Comparison of ENCODE assay signal across 8 cellular contexts in the genomic region with DNA sequence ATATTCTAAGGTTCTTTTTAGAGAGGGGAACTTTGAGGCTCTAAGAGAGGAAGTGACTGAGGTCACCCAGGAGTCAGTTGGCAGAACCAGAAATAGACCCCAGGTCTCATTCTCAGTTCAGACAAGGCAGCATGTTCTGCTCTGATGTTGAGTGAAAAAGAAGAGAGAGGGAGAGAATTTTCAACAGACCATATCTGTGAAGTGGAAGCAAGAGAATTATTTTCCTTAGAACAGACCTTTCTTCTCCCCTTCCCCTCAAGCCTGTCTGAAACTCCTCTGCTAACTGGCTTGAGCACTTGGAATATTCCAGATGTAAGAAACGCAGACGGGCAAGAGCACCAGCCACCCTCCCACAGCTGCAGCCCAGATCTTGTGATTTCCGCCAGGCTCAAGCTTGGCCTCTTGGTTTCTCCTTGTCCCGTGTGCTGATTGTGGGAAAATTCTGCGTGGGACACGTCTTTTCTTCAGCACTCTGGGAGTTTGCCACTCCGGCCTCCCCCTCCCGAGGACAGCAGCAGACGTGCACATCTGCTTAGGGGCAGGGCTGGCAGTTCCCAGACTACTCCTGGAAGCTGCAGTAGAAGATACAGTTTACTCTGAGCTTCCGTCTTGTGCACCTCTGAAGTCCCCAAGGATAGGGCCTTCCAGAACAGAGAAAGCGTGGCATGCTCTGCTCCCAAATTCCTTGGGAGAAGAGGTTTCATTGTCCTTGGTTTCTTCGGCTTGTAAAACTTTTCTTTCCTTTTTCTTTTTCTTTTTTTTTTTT. TPM values are rescaled to one million over a fixed set of nuclear protein-coding genes. Genes with fewer than 3 reads are reported as not detected.
DNase-seq lines count a peak whose midpoint lies in the region; ATAC-seq and TF ChIP-seq lines count a peak whose summit lies in the region.

No MANE protein-coding gene starts in this region.

- H3K27me3 ChIP-seq in endodermal cell (ENCODE audit: control insufficient read depth, insufficient read depth, low read length, poor library complexity, severe bottlenecking), result no peaks in the 10 kb centered on the region

- no peaks in the 10 kb centered on the region for H3K36me3 ChIP-seq in endodermal cell (ENCODE audit: control insufficient read depth, insufficient read depth, low read length)

- H3K27ac Mint-ChIP-seq in activated naive CD4-positive, alpha-beta T cell treated with anti-CD3 and anti-CD28 coated beads, Interleukin-2, amount 50 U/mL, for 24 hours, result peak overlapping the region; percentile 64
- H3K27ac Mint-ChIP-seq in stimulated activated naive CD8-positive, alpha-beta T cell treated with anti-CD3 and anti-CD28 coated beads, Interleukin-15, amount 100 ng/mL, for 72 hours, result peak overlapping the region; percentile 90 to 92
- no peak overlapping the region for H3K27ac Mint-ChIP-seq in endodermal cell

- peak overlapping the region; percentile 61 for H3K4me3 Mint-ChIP-seq in activated naive CD4-positive, alpha-beta T cell treated with anti-CD3 and anti-CD28 coated beads, Interleukin-2, amount 50 U/mL, for 24 hours
- H3K4me3 Mint-ChIP-seq in stimulated activated naive CD8-positive, alpha-beta T cell treated with anti-CD3 and anti-CD28 coated beads, Interleukin-15, amount 100 ng/mL, for 72 hours, result peak overlapping the region; percentile 81 to 83
- H3K4me3 Mint-ChIP-seq in endodermal cell, result no peak overlapping the region

- DNase-seq in activated naive CD4-positive, alpha-beta T cell treated with anti-CD3 and anti-CD28 coated beads, Interleukin-2, amount 50 U/mL, for 16 hours, result no peak
- DNase-seq in SIG-M5 treated with dmso at 0.1 percent for 504 hours (lab: John Stamatoyannopoulos, UW; ENCODE audit: unreplicated experiment), result peak; percentile 86
- DNase-seq in stimulated activated naive CD8-positive, alpha-beta T cell treated with anti-CD3 and anti-CD28 coated beads, Interleukin-15, amount 100 ng/mL, for 72 hours, result no peak
- no peak for DNase-seq in COLO668 (lab: John Stamatoyannopoulos, UW; ENCODE audit: unreplicated experiment)
- DNase-seq in anterior cingulate cortex (lab: John Stamatoyannopoulos, UW), result no peak
- no peak for DNase-seq in endodermal cell

- no peak overlapping the region for H3K27ac ChIP-seq in endodermal cell (ENCODE audit: low read depth, low read length)

- H3K9me3 ChIP-seq in endodermal cell (ENCODE audit: control insufficient read depth, low read length), result no peaks in the 10 kb centered on the region

- H3K4me3 ChIP-seq in endodermal cell (ENCODE audit: low read length), result no peak overlapping the region

- no peaks in the 10 kb centered on the region for H3K27me3 Mint-ChIP-seq in activated naive CD4-positive, alpha-beta T cell treated with anti-CD3 and anti-CD28 coated beads, Interleukin-2, amount 50 U/mL, for 24 hours
- H3K27me3 Mint-ChIP-seq in stimulated activated naive CD8-positive, alpha-beta T cell treated with anti-CD3 and anti-CD28 coated beads, Interleukin-15, amount 100 ng/mL, for 72 hours, result no peaks in the 10 kb centered on the region
- no peaks in the 10 kb centered on the region for H3K27me3 Mint-ChIP-seq in endodermal cell (ENCODE audit: insufficient read depth)

- no peaks in the 10 kb centered on the region for H3K9me3 Mint-ChIP-seq in activated naive CD4-positive, alpha-beta T cell treated with anti-CD3 and anti-CD28 coated beads, Interleukin-2, amount 50 U/mL, for 24 hours
- peaks cover 3 to 8% of the 10 kb centered on the region in 2 donors for H3K9me3 Mint-ChIP-seq in stimulated activated naive CD8-positive, alpha-beta T cell treated with anti-CD3 and anti-CD28 coated beads, Interleukin-15, amount 100 ng/mL, for 72 hours
- H3K9me3 Mint-ChIP-seq in endodermal cell, result no peaks in the 10 kb centered on the region

- ATAC-seq in HG02973 (IDR thresholded peaks at IDR 0.05; ENCODE audit: unreplicated experiment), result peak; percentile 96
- ATAC-seq in stimulated activated naive CD8-positive, alpha-beta T cell treated with anti-CD3 and anti-CD28 coated beads, Interleukin-15, amount 100 ng/mL, for 72 hours, result peak; percentile 87

- no peak for TF ChIP-seq CTCF in endodermal cell (conservative IDR thresholded peaks at IDR 0.05)

- no peaks in the 10 kb centered on the region for H3K36me3 Mint-ChIP-seq in activated naive CD4-positive, alpha-beta T cell treated with anti-CD3 and anti-CD28 coated beads, Interleukin-2, amount 50 U/mL, for 24 hours
- no peaks in the 10 kb centered on the region for H3K36me3 Mint-ChIP-seq in endodermal cell (ENCODE audit: low read depth)

- H3K4me1 Mint-ChIP-seq in activated naive CD4-positive, alpha-beta T cell treated with anti-CD3 and anti-CD28 coated beads, Interleukin-2, amount 50 U/mL, for 24 hours, result peaks cover 70% of the 10 kb centered on the region
- peaks cover 72% of the 10 kb centered on the region for H3K4me1 Mint-ChIP-seq in stimulated activated naive CD8-positive, alpha-beta T cell treated with anti-CD3 and anti-CD28 coated beads, Interleukin-15, amount 100 ng/mL, for 72 hours
- H3K4me1 Mint-ChIP-seq in endodermal cell, result no peaks in the 10 kb centered on the region

- H3K4me1 ChIP-seq in endodermal cell (ENCODE audit: control insufficient read depth, insufficient read depth, low read length), result no peaks in the 10 kb centered on the region

- no peak overlapping the region for H3K9ac ChIP-seq in endodermal cell (ENCODE audit: extremely low read depth, low read length, poor library complexity, severe bottlenecking)

- 91 to 96% methylated on average over 10 to 12 of the region's 12 CpGs for WGBS in endodermal cell (ENCODE audit: insufficient coverage in 1 of 2, insufficient read length in 1 of 2), 2 experiments

RNA-seq across cellular contexts. Expression of gene IKZF1, which starts 22.7 kb away (rescaled TPM):
- total RNA-seq in endodermal cell, result under 1 TPM; 0.44 to 0.55 TPM
- 3.3 TPM for polyA plus RNA-seq in endodermal cell (2013, experiment 1 of 2)
- polyA plus RNA-seq in endodermal cell (2013, experiment 2 of 2), result 3.6 TPM
